Comparison of ENCODE assay signal across 24 cellular contexts in genomic region chr11:46321757-46322156, GRCh38. TPM values are rescaled to one million over a fixed set of nuclear protein-coding genes. Genes with fewer than 3 reads are reported as not detected.
DNase-seq lines count a peak whose midpoint lies in the region; ATAC-seq, FAIRE-seq and TF ChIP-seq lines count a peak whose summit lies in the region.
"Had no signal": no experiment of that assay in that cellular context is flagged by ENCODE, and none has a peak within 500 bp of the region (broad histone marks: within the 10 kb centered on the region; RNA-seq: fewer than 3 reads in every experiment).

No MANE protein-coding gene starts in this region.

- H3K9ac ChIP-seq in mammary epithelial cell (ENCODE audit: insufficient read depth, low read length) (no peak overlapping the region), HepG2 (ENCODE audit: insufficient read depth, low read depth, low read length) (no peak overlapping the region), colonic mucosa (ENCODE audit: low read depth in 2 of 2, low read length in 2 of 2) (no peak overlapping the region)
- H3K9ac ChIP-seq: neural progenitor cell, SK-N-SH had no signal

- BruUV-seq in mammary epithelial cell (replicated peaks; lab: Mats Ljungman, UMichigan) = no TSS peak
- no TSS peak for BruUV-seq in HepG2 (replicated peaks; lab: Mats Ljungman, UMichigan)

- H3K9me3 ChIP-seq in mammary epithelial cell (replicated peaks; ENCODE audit: insufficient read depth, low read length) (no peaks in the 10 kb centered on the region), HepG2 (ENCODE audit: low read length) (no peaks in the 10 kb centered on the region), colonic mucosa (no peaks in the 10 kb centered on the region)
- H3K9me3 ChIP-seq: adrenal gland, gastroesophageal sphincter, SK-N-SH had no signal

- H3K36me3 ChIP-seq in mammary epithelial cell (ENCODE audit: insufficient read depth, low read length) (no peaks in the 10 kb centered on the region), HepG2 (replicated peaks in 1 of 2; ENCODE audit: control insufficient read depth in 1 of 2, insufficient read depth in 2 of 2, low read length in 2 of 2) (no peaks in the 10 kb centered on the region), colonic mucosa (no peaks in the 10 kb centered on the region)
- H3K36me3 ChIP-seq: neural progenitor cell had no signal

- no peak for FAIRE-seq in HepG2 (lab: Jason Lieb, UNC)
- FAIRE-seq: GM12878 had no signal

- H3K4me2 ChIP-seq in mammary epithelial cell (ENCODE audit: insufficient read depth, low read depth, low read length) = no peak overlapping the region
- H3K4me2 ChIP-seq in HepG2 (ENCODE audit: low read depth, low read length) = no peak overlapping the region
- H3K4me2 ChIP-seq: neural progenitor cell, SK-N-SH had no signal

- dilution Hi-C loops in mammary epithelial cell (cut with HindIII; ENCODE audit: low sequenced_read_pairs) = no loop called here

- intact Hi-C loops in mammary epithelial cell (cut with micrococcal nuclease) = no loop called here
- intact Hi-C loops in HepG2 (cut with micrococcal nuclease; ENCODE audit: unreplicated experiment) = no loop called here
- intact Hi-C loops in colonic mucosa (cut with DNase I) = no loop called here

- TF ChIP-seq EP300 in HepG2 (IDR thresholded peaks at IDR 0.05; ENCODE audit: low read depth in 2 of 2, low read length in 2 of 2) = no peak
- TF ChIP-seq EP300 in HepG2 (CRISPR knock-in tag; IDR thresholded peaks at IDR 0.05; ENCODE audit: borderline replicate concordance) = no peak

- H3K4me1 ChIP-seq in mammary epithelial cell (ENCODE audit: insufficient read depth, low read length) (no peaks in the 10 kb centered on the region), HepG2 (ENCODE audit: insufficient read depth, low read length) (no peaks in the 10 kb centered on the region), colonic mucosa (no peaks in the 10 kb centered on the region)
- H3K4me1 ChIP-seq: adrenal gland, neural progenitor cell had no signal

- no peaks in the 10 kb centered on the region for H4K20me1 ChIP-seq in mammary epithelial cell (ENCODE audit: insufficient read depth, low read length)
- H4K20me1 ChIP-seq in HepG2 (ENCODE audit: insufficient read depth, low read length) = no peaks in the 10 kb centered on the region

- ATAC-seq in HepG2 (no peak), GM19395 (IDR thresholded peaks at IDR 0.05; ENCODE audit: unreplicated experiment) (no peak)
- ATAC-seq: activated CD8-positive, alpha-beta T cell treated with anti-CD3 and anti-CD28 coated beads for 36 hours; gastroesophageal sphincter; GM12878 had no signal

- 77% methylated on average over 2 of the region's 2 CpGs for WGBS in mammary epithelial cell (ENCODE audit: low coverage, missing lambda C conversion rate)
- 0% methylated on average over 2 of the region's 2 CpGs for WGBS in HepG2 (ENCODE audit: low lambda C conversion rate)

- peak; percentile 29 for DNase-seq in HCEC 1CT
- peak; percentile 85 for DNase-seq in NOMO-1 treated with DMSO at 0.1 percent for 48 hours (lab: John Stamatoyannopoulos, UW; ENCODE audit: unreplicated experiment)
- DNase-seq in mammary epithelial cell = peak; percentile 60
- no peak for DNase-seq in HepG2 (ENCODE audit: low spot score)
- DNase-seq in colonic mucosa = no peak
- DNase-seq in DMS114 treated with DMSO at 0.1 percent for 48 hours (lab: John Stamatoyannopoulos, UW; ENCODE audit: unreplicated experiment) = no peak
- no peak for DNase-seq in amygdala (lab: John Stamatoyannopoulos, UW)
- DNase-seq: activated CD8-positive, alpha-beta T cell treated with anti-CD3 and anti-CD28 coated beads for 36 hours; activated effector memory CD4-positive, alpha-beta T cell treated with anti-CD3 and anti-CD28 coated beads, Interleukin-2, amount 50 U/mL, for 16 hours; activated T-cell treated with anti-CD3 and anti-CD28 coated beads for 4 hours; adrenal gland; central memory CD4-positive, alpha-beta T cell; islet precursor cell; Karpas-422; NCI-H1105 treated with DMSO at 0.1 percent for 48 hours; NCI-H2081 treated with DMSO at 0.1 percent for 48 hours; NCI-H446; SK-N-SH; stimulated activated CD4-positive, alpha-beta T cell treated with anti-CD3 and anti-CD28 coated beads, Interleukin-1b, Interleukin-23, amount 100 ng/mL, for 48 hours; T-helper 9 cell had no signal

- no peak for TF ChIP-seq POLR2A in HepG2 (IDR thresholded peaks at IDR 0.05; ENCODE audit: insufficient read depth in 1 of 2, low read depth in 2 of 2, low read length in 2 of 2)

- POLR2A ChIA-PET in HepG2 (lab: Yijun Ruan, JAX) = no interaction called here

- in situ Hi-C loops in mammary epithelial cell (cut with MboI; ENCODE audit: low sequenced_read_pairs in 2 of 2) = no loop called here
- in situ Hi-C loops in HepG2 (cut with HindIII; ENCODE audit: extremely low pct_ligation_motif_present, low pct_unique_long_range_greater_than_20kb) = no loop called here

- no peak overlapping the region for H3K27ac ChIP-seq in mammary epithelial cell (ENCODE audit: insufficient read depth, low read depth, low read length)
- no peak overlapping the region for H3K27ac ChIP-seq in HepG2 (ENCODE audit: extremely low read length, insufficient read depth, low read length)
- H3K27ac ChIP-seq in colonic mucosa = no peak overlapping the region
- H3K27ac ChIP-seq: adrenal gland, gastroesophageal sphincter, neural progenitor cell had no signal

- CTCF ChIA-PET in mammary epithelial cell (lab: Charles Lee; ENCODE audit: low non-redundant PET) (no interaction called here), HepG2 (lab: Yijun Ruan, JAX; ENCODE audit: low intra/inter-chr PET ratio, low total read pairs) (no interaction called here)

- no peaks in the 10 kb centered on the region for H3K27me3 ChIP-seq in mammary epithelial cell (ENCODE audit: insufficient read depth, low read length)
- H3K27me3 ChIP-seq in HepG2 (ENCODE audit: control insufficient read depth in 1 of 2, insufficient read depth in 2 of 2, low read length in 2 of 2) = peaks cover 0 to 48% of the 10 kb centered on the region in 2 experiments; a peak in 3 of 5 replicates
- H3K27me3 ChIP-seq in colonic mucosa = no peaks in the 10 kb centered on the region
- H3K27me3 ChIP-seq: adrenal gland, gastroesophageal sphincter, neural progenitor cell had no signal

- no peak for TF ChIP-seq RAD21 in HepG2 (CRISPR knock-in tag; IDR thresholded peaks at IDR 0.05)

- H2AFZ ChIP-seq in mammary epithelial cell (ENCODE audit: low read depth, low read length) (no peak overlapping the region), HepG2 (ENCODE audit: low read length) (no peak overlapping the region)
- H2AFZ ChIP-seq: neural progenitor cell had no signal

- H3K79me2 ChIP-seq in mammary epithelial cell (ENCODE audit: insufficient read depth, low read length) = no peaks in the 10 kb centered on the region
- H3K79me2 ChIP-seq in HepG2 (ENCODE audit: insufficient read depth, low read length) = no peaks in the 10 kb centered on the region

- H3K4me3 ChIP-seq in mammary epithelial cell (replicated peaks in 1 of 3; ENCODE audit: insufficient read depth in 1 of 3, low read depth in 2 of 3, low read length in 3 of 3) = no peak overlapping the region
- no peak overlapping the region for H3K4me3 ChIP-seq in HepG2 (replicated peaks in 1 of 3; ENCODE audit: insufficient read depth in 1 of 3, low read depth in 2 of 3, low read length in 3 of 3)
- no peak overlapping the region for H3K4me3 ChIP-seq in colonic mucosa
- H3K4me3 ChIP-seq: adrenal gland, gastroesophageal sphincter, GM12878, neural progenitor cell had no signal

- TF ChIP-seq CTCF in mammary epithelial cell (conservative IDR thresholded peaks at IDR 0.05 in 1 of 2, IDR thresholded peaks at IDR 0.05 in 1 of 2; ENCODE audit: extremely low read depth in 1 of 2, insufficient read depth in 1 of 2, low read depth in 1 of 2, low read length in 2 of 2) (no peak), HepG2 (CRISPR knock-in tag; IDR thresholded peaks at IDR 0.05) (no peak), colonic mucosa (IDR thresholded peaks at IDR 0.05) (no peak)

RNA-seq across cellular contexts. Expression of gene DGKZ, which starts 25.5 kb away (rescaled TPM):
- total RNA-seq in mammary epithelial cell (10 to 100 TPM; 80.7 to 83.6 TPM), HepG2 (2016; rRNA removed; fragmentation: Illumina TruSeq; extraction: Trizol) (14.6 and 20.7 TPM in 2 replicates), colonic mucosa (10 to 100 TPM; 42.7 to 83.8 TPM)
- polyA plus RNA-seq in mammary epithelial cell (71.3 TPM), HepG2 (2011; rRNA removed) (15.8 and 17.6 TPM in 2 replicates)
- 90.3 TPM for polyA minus RNA-seq in mammary epithelial cell
- total RNA-seq in HepG2 (2016; cell fraction: cytosol; rRNA removed; fragmentation: Illumina TruSeq; extraction: Trizol; ENCODE audit: low read depth) = 11.9 and 13.2 TPM in 2 replicates
- total RNA-seq in HepG2 (2016; cell fraction: insoluble cytoplasmic fraction; rRNA removed; fragmentation: Illumina TruSeq; extraction: Trizol) = 11.6 and 19.8 TPM in 2 replicates
- 26.9 and 29.6 TPM in 2 replicates for total RNA-seq in HepG2 (2016; cell fraction: membrane; rRNA removed; fragmentation: Illumina TruSeq; extraction: Trizol)
- 18.5 and 22.1 TPM in 2 replicates for total RNA-seq in HepG2 (2016; cell fraction: nucleus; rRNA removed; fragmentation: Illumina TruSeq; extraction: Trizol)
- 8.8 and 15.2 TPM in 2 replicates for polyA plus RNA-seq in HepG2 (2011; cell fraction: cytosol; rRNA removed)
- 108 and 162 TPM in 2 replicates for polyA plus RNA-seq in HepG2 (2011; cell fraction: nucleus; rRNA removed)
- polyA plus RNA-seq in HepG2 (2012) = 11.6 and 19.4 TPM in 2 replicates
- 18.6 and 18.8 TPM in 2 replicates for polyA plus RNA-seq in HepG2 (2016; cell fraction: cytosol; fragmentation: Illumina TruSeq; extraction: Trizol; ENCODE audit: low read depth)
- polyA plus RNA-seq in HepG2 (2016; cell fraction: insoluble cytoplasmic fraction; fragmentation: Illumina TruSeq; extraction: Trizol; ENCODE audit: low read depth) = 21.9 and 30.3 TPM in 2 replicates
- polyA plus RNA-seq in HepG2 (2016; cell fraction: membrane; fragmentation: Illumina TruSeq; extraction: Trizol; ENCODE audit: low read depth) = 44.5 and 49.9 TPM in 2 replicates
- polyA plus RNA-seq in HepG2 (2016; cell fraction: nucleus; fragmentation: Illumina TruSeq; extraction: Trizol; ENCODE audit: insufficient read depth, low read depth) = 65.9 and 71.9 TPM in 2 replicates
- polyA minus RNA-seq in HepG2 (2011; rRNA and poly(A)+ RNA removed; ENCODE audit: low replicate concordance) = 43.2 and 71.9 TPM in 2 replicates
- polyA minus RNA-seq in HepG2 (2011; cell fraction: cytosol; rRNA and poly(A)+ RNA removed) = 12.3 and 14.8 TPM in 2 replicates
- polyA minus RNA-seq in HepG2 (2011; cell fraction: nucleus; rRNA and poly(A)+ RNA removed) = 15.9 and 16.9 TPM in 2 replicates

RNA-seq across cellular contexts. Expression of gene CREB3L1, which starts 44.3 kb away (rescaled TPM):
- total RNA-seq in mammary epithelial cell = under 1 TPM in 1 of 2 donors, not detected in 1; 0.17 TPM
- not detected for polyA plus RNA-seq in mammary epithelial cell
- polyA minus RNA-seq in mammary epithelial cell = not detected
- total RNA-seq in HepG2 (2016; rRNA removed; fragmentation: Illumina TruSeq; extraction: Trizol) = not detected in 2 replicates
- not detected in 2 replicates for total RNA-seq in HepG2 (2016; cell fraction: cytosol; rRNA removed; fragmentation: Illumina TruSeq; extraction: Trizol; ENCODE audit: low read depth)
- total RNA-seq in HepG2 (2016; cell fraction: insoluble cytoplasmic fraction; rRNA removed; fragmentation: Illumina TruSeq; extraction: Trizol) = not detected in 2 replicates
- not detected in 2 replicates for total RNA-seq in HepG2 (2016; cell fraction: membrane; rRNA removed; fragmentation: Illumina TruSeq; extraction: Trizol)
- total RNA-seq in HepG2 (2016; cell fraction: nucleus; rRNA removed; fragmentation: Illumina TruSeq; extraction: Trizol) = not detected in 2 replicates
- polyA plus RNA-seq in HepG2 (2011; rRNA removed) = not detected in 2 replicates
- not detected in 2 replicates for polyA plus RNA-seq in HepG2 (2011; cell fraction: cytosol; rRNA removed)
- polyA plus RNA-seq in HepG2 (2011; cell fraction: nucleus; rRNA removed) = not detected in 2 replicates
- 0.04 TPM in 1 of 2 replicates, not detected in the other for polyA plus RNA-seq in HepG2 (2012)
- polyA plus RNA-seq in HepG2 (2016; cell fraction: cytosol; fragmentation: Illumina TruSeq; extraction: Trizol; ENCODE audit: low read depth) = not detected in 2 replicates
- not detected in 2 replicates for polyA plus RNA-seq in HepG2 (2016; cell fraction: insoluble cytoplasmic fraction; fragmentation: Illumina TruSeq; extraction: Trizol; ENCODE audit: low read depth)
- polyA plus RNA-seq in HepG2 (2016; cell fraction: membrane; fragmentation: Illumina TruSeq; extraction: Trizol; ENCODE audit: low read depth) = 0.13 TPM in 1 of 2 replicates, not detected in the other
- not detected in 2 replicates for polyA plus RNA-seq in HepG2 (2016; cell fraction: nucleus; fragmentation: Illumina TruSeq; extraction: Trizol; ENCODE audit: insufficient read depth, low read depth)
- polyA minus RNA-seq in HepG2 (2011; rRNA and poly(A)+ RNA removed; ENCODE audit: low replicate concordance) = 0.12 and 1.6 TPM in 2 replicates
- polyA minus RNA-seq in HepG2 (2011; cell fraction: cytosol; rRNA and poly(A)+ RNA removed) = not detected in 2 replicates
- not detected in 2 replicates for polyA minus RNA-seq in HepG2 (2011; cell fraction: nucleus; rRNA and poly(A)+ RNA removed)
- 100 to 1,000 TPM; 143 to 150 TPM for total RNA-seq in colonic mucosa
- total RNA-seq: activated CD8-positive, alpha-beta T cell treated with anti-CD3 and anti-CD28 coated beads for 36 hours had no signal

RNA-seq across cellular contexts. Expression of gene MDK, which starts 59.7 kb away (rescaled TPM):
- 1 to 10 TPM; 2.3 to 2.4 TPM for total RNA-seq in mammary epithelial cell
- 2.1 TPM for polyA plus RNA-seq in mammary epithelial cell
- polyA minus RNA-seq in mammary epithelial cell = not detected
- 149 and 312 TPM in 2 replicates for total RNA-seq in HepG2 (2016; rRNA removed; fragmentation: Illumina TruSeq; extraction: Trizol)
- total RNA-seq in HepG2 (2016; cell fraction: cytosol; rRNA removed; fragmentation: Illumina TruSeq; extraction: Trizol; ENCODE audit: low read depth) = 310 and 356 TPM in 2 replicates
- 138 and 308 TPM in 2 replicates for total RNA-seq in HepG2 (2016; cell fraction: insoluble cytoplasmic fraction; rRNA removed; fragmentation: Illumina TruSeq; extraction: Trizol)
- 284 and 347 TPM in 2 replicates for total RNA-seq in HepG2 (2016; cell fraction: membrane; rRNA removed; fragmentation: Illumina TruSeq; extraction: Trizol)
- total RNA-seq in HepG2 (2016; cell fraction: nucleus; rRNA removed; fragmentation: Illumina TruSeq; extraction: Trizol) = 197 and 254 TPM in 2 replicates
- 355 and 407 TPM in 2 replicates for polyA plus RNA-seq in HepG2 (2011; rRNA removed)
- 510 and 850 TPM in 2 replicates for polyA plus RNA-seq in HepG2 (2011; cell fraction: cytosol; rRNA removed)
- polyA plus RNA-seq in HepG2 (2011; cell fraction: nucleus; rRNA removed) = 205 and 210 TPM in 2 replicates
- polyA plus RNA-seq in HepG2 (2012) = 127 and 170 TPM in 2 replicates
- polyA plus RNA-seq in HepG2 (2016; cell fraction: cytosol; fragmentation: Illumina TruSeq; extraction: Trizol; ENCODE audit: low read depth) = 699 and 772 TPM in 2 replicates
- polyA plus RNA-seq in HepG2 (2016; cell fraction: insoluble cytoplasmic fraction; fragmentation: Illumina TruSeq; extraction: Trizol; ENCODE audit: low read depth) = 298 and 351 TPM in 2 replicates
- 584 and 631 TPM in 2 replicates for polyA plus RNA-seq in HepG2 (2016; cell fraction: membrane; fragmentation: Illumina TruSeq; extraction: Trizol; ENCODE audit: low read depth)
- polyA plus RNA-seq in HepG2 (2016; cell fraction: nucleus; fragmentation: Illumina TruSeq; extraction: Trizol; ENCODE audit: insufficient read depth, low read depth) = 829 and 892 TPM in 2 replicates
- 1.3 and 126 TPM in 2 replicates for polyA minus RNA-seq in HepG2 (2011; rRNA and poly(A)+ RNA removed; ENCODE audit: low replicate concordance)
- polyA minus RNA-seq in HepG2 (2011; cell fraction: cytosol; rRNA and poly(A)+ RNA removed) = 66.8 and 86.0 TPM in 2 replicates
- 18.5 and 19.3 TPM in 2 replicates for polyA minus RNA-seq in HepG2 (2011; cell fraction: nucleus; rRNA and poly(A)+ RNA removed)
- 10 to 100 TPM; 80.4 to 98.9 TPM for total RNA-seq in colonic mucosa

Comparison
In these comparisons a context has a peak if more than half of its experiments do, and no peak if none do; other contexts are left out.
1. DNase-seq: peak in HCEC 1CT (single experiment), NOMO-1 treated with DMSO at 0.1 percent for 48 hours (single experiment) and mammary epithelial cell (single experiment); none in HepG2 (single experiment), colonic mucosa (single experiment), DMS114 treated with DMSO at 0.1 percent for 48 hours (single experiment) and amygdala (0 of 56).
2. RNA of gene CREB3L1, which starts 44.3 kb away (total RNA-seq): 143 to 150 TPM in colonic mucosa; 0.17 TPM in mammary epithelial cell and not detected in HepG2; every median in the first group is over 100 times any median in the second.
3. RNA of gene MDK, which starts 59.7 kb away (total RNA-seq): 138 to 356 TPM in HepG2 and 80.4 to 98.9 TPM in colonic mucosa; 2.3 to 2.4 TPM in mammary epithelial cell; every median in the first group is over 10 times any median in the second.